Comparison of ENCODE assay signal across 9 cellular contexts in the genomic region with DNA sequence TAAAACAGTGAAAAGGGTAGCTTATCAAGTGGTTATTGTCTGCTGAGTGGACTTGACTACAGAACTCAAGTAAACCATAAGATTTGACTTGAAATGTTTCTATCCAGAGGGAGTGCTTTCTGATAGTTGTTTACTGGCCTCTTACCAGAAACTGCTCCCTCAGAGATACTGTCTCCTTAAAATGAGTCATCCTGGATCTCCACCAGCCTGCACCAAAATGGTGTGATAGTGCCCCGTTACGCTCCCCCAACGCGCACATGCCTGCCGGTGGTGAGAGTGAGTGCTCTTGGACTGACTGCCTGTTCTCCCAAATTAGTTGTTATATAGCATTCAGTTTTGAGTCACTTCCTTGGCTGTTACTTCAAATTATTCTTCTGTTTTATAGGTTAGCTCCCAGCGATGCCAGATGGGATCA. TPM values are rescaled to one million over a fixed set of nuclear protein-coding genes. Genes with fewer than 3 reads are reported as not detected.
A peak's percentile ranks its signal among the peaks of the same experiment; 100 is the strongest.
DNase-seq lines count a peak whose midpoint lies in the region; ATAC-seq and TF ChIP-seq lines count a peak whose summit lies in the region.
"Had no signal": no experiment of that assay in that cellular context is flagged by ENCODE, and none has a peak within 500 bp of the region (broad histone marks: within the 10 kb centered on the region; RNA-seq: fewer than 3 reads in every experiment).

No MANE protein-coding gene starts in this region.

- H3K4me3 ChIP-seq in foreskin fibroblast (ENCODE audit: low read depth in 1 of 2, low read length in 2 of 2): no peak overlapping the region
- H3K4me3 ChIP-seq in tibial artery: no peak overlapping the region

- H3K9me3 ChIP-seq in tibial artery: no peaks in the 10 kb centered on the region

- CTCF ChIA-PET in activated CD8-positive, alpha-beta T cell treated with anti-CD3 and anti-CD28 coated beads, Interleukin-2, amount 10 ng/mL, durations not matched to agents 7 days and 5 days (lab: Charles Lee): interaction anchor here (1.3 to 1.4 kb wide), 2 partner anchors 14 to 61 kb away, joined by 3 to 7 read pairs; no protein-coding TSS in a partner anchor

- no peak overlapping the region for H3K27ac ChIP-seq in tibial artery

- peaks cover 17 to 50% (median 25%) of the 10 kb centered on the region in 3 donors for H3K36me3 ChIP-seq in tibial artery

- POLR2A ChIA-PET in activated CD8-positive, alpha-beta T cell treated with anti-CD3 and anti-CD28 coated beads, Interleukin-2, amount 10 ng/mL, durations not matched to agents 7 days and 5 days (lab: Charles Lee): no interaction called here

- H3K36me3 Mint-ChIP-seq in activated CD8-positive, alpha-beta T cell treated with anti-CD3 and anti-CD28 coated beads, Interleukin-2, amount 10 ng/mL, durations not matched to agents 7 days and 5 days (ENCODE audit: low read depth): peaks cover 74% of the 10 kb centered on the region

- no peak for TF ChIP-seq CTCF in foreskin fibroblast (IDR thresholded peaks at IDR 0.05; ENCODE audit: low read depth, low read length)
- TF ChIP-seq CTCF in tibial artery (IDR thresholded peaks at IDR 0.05): no peak

- H3K4me1 ChIP-seq in tibial artery: peaks cover 0 to 44% (median 18%) of the 10 kb centered on the region in 4 donors

- H3K27me3 ChIP-seq in tibial artery: no peaks in the 10 kb centered on the region

- no peak for ATAC-seq in activated CD8-positive, alpha-beta T cell treated with anti-CD3 and anti-CD28 coated beads, Interleukin-2, amount 10 ng/mL, durations not matched to agents 7 days and 5 days
- ATAC-seq in stimulated activated naive CD8-positive, alpha-beta T cell treated with anti-CD3 and anti-CD28 coated beads, Interleukin-15, amount 100 ng/mL, for 72 hours: no peak
- ATAC-seq in HG02884 (IDR thresholded peaks at IDR 0.05; ENCODE audit: unreplicated experiment): no peak
- no peak for ATAC-seq in GM18868 (IDR thresholded peaks at IDR 0.05; ENCODE audit: unreplicated experiment)

- H3K27ac Mint-ChIP-seq in activated CD8-positive, alpha-beta T cell treated with anti-CD3 and anti-CD28 coated beads, Interleukin-2, amount 10 ng/mL, durations not matched to agents 7 days and 5 days: peak overlapping the region; percentile 72
- peak overlapping the region in 1 of 2 donors; percentile 42 for H3K27ac Mint-ChIP-seq in stimulated activated naive CD8-positive, alpha-beta T cell treated with anti-CD3 and anti-CD28 coated beads, Interleukin-15, amount 100 ng/mL, for 72 hours

- H3K9me3 Mint-ChIP-seq in activated CD8-positive, alpha-beta T cell treated with anti-CD3 and anti-CD28 coated beads, Interleukin-2, amount 10 ng/mL, durations not matched to agents 7 days and 5 days (ENCODE audit: insufficient read depth): no peaks in the 10 kb centered on the region
- no peaks in the 10 kb centered on the region for H3K9me3 Mint-ChIP-seq in stimulated activated naive CD8-positive, alpha-beta T cell treated with anti-CD3 and anti-CD28 coated beads, Interleukin-15, amount 100 ng/mL, for 72 hours

- H3K4me1 Mint-ChIP-seq in activated CD8-positive, alpha-beta T cell treated with anti-CD3 and anti-CD28 coated beads, Interleukin-2, amount 10 ng/mL, durations not matched to agents 7 days and 5 days (ENCODE audit: low read depth): peaks cover 70% of the 10 kb centered on the region
- peaks cover 88% of the 10 kb centered on the region for H3K4me1 Mint-ChIP-seq in stimulated activated naive CD8-positive, alpha-beta T cell treated with anti-CD3 and anti-CD28 coated beads, Interleukin-15, amount 100 ng/mL, for 72 hours

- DNase-seq in SIG-M5 treated with dmso at 0.1 percent for 504 hours (lab: John Stamatoyannopoulos, UW; ENCODE audit: unreplicated experiment): peak; percentile 23
- DNase-seq in SIG-M5 (lab: John Stamatoyannopoulos, UW): no peak
- no peak for DNase-seq in activated CD8-positive, alpha-beta T cell treated with anti-CD3 and anti-CD28 coated beads, Interleukin-2, amount 10 ng/mL, durations not matched to agents 7 days and 5 days
- DNase-seq in foreskin fibroblast: peak; percentile 96 to 97
- DNase-seq in stimulated activated naive CD8-positive, alpha-beta T cell treated with anti-CD3 and anti-CD28 coated beads, Interleukin-15, amount 100 ng/mL, for 72 hours: no peak
- DNase-seq in tibial artery: no peak

- H3K27me3 Mint-ChIP-seq in activated CD8-positive, alpha-beta T cell treated with anti-CD3 and anti-CD28 coated beads, Interleukin-2, amount 10 ng/mL, durations not matched to agents 7 days and 5 days (ENCODE audit: low read depth): no peaks in the 10 kb centered on the region
- H3K27me3 Mint-ChIP-seq in stimulated activated naive CD8-positive, alpha-beta T cell treated with anti-CD3 and anti-CD28 coated beads, Interleukin-15, amount 100 ng/mL, for 72 hours: no peaks in the 10 kb centered on the region

- no peak overlapping the region for H3K4me3 Mint-ChIP-seq in activated CD8-positive, alpha-beta T cell treated with anti-CD3 and anti-CD28 coated beads, Interleukin-2, amount 10 ng/mL, durations not matched to agents 7 days and 5 days
- peak overlapping the region; percentile 6 to 47 for H3K4me3 Mint-ChIP-seq in stimulated activated naive CD8-positive, alpha-beta T cell treated with anti-CD3 and anti-CD28 coated beads, Interleukin-15, amount 100 ng/mL, for 72 hours

- intact Hi-C loops in tibial artery (cut with DNase I; ENCODE audit: low total_unique reads): no loop called here

RNA-seq across cellular contexts. Expression of a gene that starts 22.9 kb away (rescaled TPM):
- not detected for total RNA-seq in activated CD8-positive, alpha-beta T cell treated with anti-CD3 and anti-CD28 coated beads, Interleukin-2, amount 10 ng/mL, durations not matched to agents 7 days and 5 days
- total RNA-seq: kidney epithelial cell had no signal

RNA-seq across cellular contexts. Expression of a gene that starts 22.9 kb away (rescaled TPM):
- total RNA-seq in activated CD8-positive, alpha-beta T cell treated with anti-CD3 and anti-CD28 coated beads, Interleukin-2, amount 10 ng/mL, durations not matched to agents 7 days and 5 days: not detected

RNA-seq across cellular contexts. Expression of a gene that starts 25.2 kb away (rescaled TPM):
- under 1 TPM in 1 of 2 experiments, not detected in 1; 0.40 TPM for total RNA-seq in activated CD8-positive, alpha-beta T cell treated with anti-CD3 and anti-CD28 coated beads, Interleukin-2, amount 10 ng/mL, durations not matched to agents 7 days and 5 days

Comparison
In these comparisons a context has a peak if more than half of its experiments do, and no peak if none do; other contexts are left out.
1. DNase-seq: peak in SIG-M5 treated with dmso at 0.1 percent for 504 hours (single experiment) and foreskin fibroblast (2 of 2); none in SIG-M5 (single experiment), activated CD8-positive, alpha-beta T cell treated with anti-CD3 and anti-CD28 coated beads, Interleukin-2, amount 10 ng/mL, durations not matched to agents 7 days and 5 days (single experiment), stimulated activated naive CD8-positive, alpha-beta T cell treated with anti-CD3 and anti-CD28 coated beads, Interleukin-15, amount 100 ng/mL, for 72 hours (0 of 2) and tibial artery (0 of 2).